7 cellular contexts compared by ENCODE assay signal in the genomic region with DNA sequence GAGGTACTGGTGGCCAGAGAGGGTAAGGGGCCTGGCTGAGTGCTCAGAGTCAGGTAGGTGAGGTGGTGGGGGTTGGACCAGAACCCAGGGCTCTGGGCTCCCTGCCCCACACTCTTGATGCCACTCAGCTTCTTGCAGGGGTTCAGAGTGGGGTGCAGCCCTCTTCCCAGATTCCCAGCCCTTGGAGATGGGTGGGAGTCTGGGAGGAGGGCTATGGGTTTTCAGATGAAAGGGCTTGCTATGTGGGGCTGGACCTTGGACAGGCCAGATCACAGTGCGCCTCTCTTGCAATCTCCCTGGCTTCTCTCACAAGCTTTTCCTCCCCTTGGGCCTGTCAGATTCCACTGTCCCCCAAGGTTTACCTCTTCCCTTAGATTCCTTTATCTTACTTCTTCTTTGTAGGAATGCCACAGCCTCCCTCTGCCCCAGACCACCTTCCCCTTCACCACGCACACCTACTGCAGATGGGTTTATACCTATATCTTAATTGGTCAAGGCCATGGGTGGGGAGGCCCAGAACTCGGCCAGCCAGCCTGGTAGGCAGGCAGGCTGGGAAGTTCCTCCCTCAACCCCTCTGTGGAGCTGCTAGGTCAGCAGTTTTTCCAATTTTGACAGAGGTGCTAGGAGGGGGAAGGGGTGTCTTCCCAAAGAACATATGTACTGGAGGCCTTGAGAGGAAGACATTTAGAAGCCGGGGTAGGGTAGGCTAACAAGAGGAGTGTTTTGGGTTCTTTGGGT. TPM values are rescaled to one million over a fixed set of nuclear protein-coding genes. Genes with fewer than 3 reads are reported as not detected.
DNase-seq lines count a peak whose midpoint lies in the region; ATAC-seq and TF ChIP-seq lines count a peak whose summit lies in the region.
"Had no signal": no experiment of that assay in that cellular context is flagged by ENCODE, and none has a peak within 500 bp of the region (broad histone marks: within the 10 kb centered on the region; RNA-seq: fewer than 3 reads in every experiment).

No MANE protein-coding gene starts in this region.

- TF ChIP-seq CTCF in tibial artery (IDR thresholded peaks at IDR 0.05), result no peak

- H3K9me3 ChIP-seq in iPS-18a (ENCODE audit: control insufficient read depth, low read depth, low read length) (no peaks in the 10 kb centered on the region), tibial artery (no peaks in the 10 kb centered on the region)

- H3K27ac ChIP-seq in iPS-18a (ENCODE audit: low read length) (no peak overlapping the region), tibial artery (peak overlapping the region; percentile 66 to 74)

- DNase-seq in activated T-cell treated with anti-CD3 and anti-CD28 coated beads, Interleukin-2, amount 50 U/mL, for 72 hours, result no peak
- no peak for DNase-seq in activated T-cell treated with anti-CD3 and anti-CD28 coated beads, Interleukin-2, amount 50 U/mL, for 48 hours
- DNase-seq in tibial artery (peak in 1 of 2 donors; percentile 39), NCI-H2227 treated with DMSO at 0.1 percent for 48 hours (lab: John Stamatoyannopoulos, UW) (no peak)
- DNase-seq: activated T-cell treated with anti-CD3 and anti-CD28 coated beads, Interleukin-2, amount 50 U/mL, for 1 hour had no signal

- H3K36me3 ChIP-seq in iPS-18a (ENCODE audit: control insufficient read depth, low read depth, low read length) (no peaks in the 10 kb centered on the region), tibial artery (no peaks in the 10 kb centered on the region)

- peaks cover 7% of the 10 kb centered on the region for H3K4me1 Mint-ChIP-seq in activated T-cell treated with anti-CD3 and anti-CD28 coated beads, Interleukin-2, amount 50 U/mL, for 72 hours (ENCODE audit: low read depth)

- H3K4me1 ChIP-seq in iPS-18a (ENCODE audit: control insufficient read depth, low read depth, low read length), result peaks cover 12% of the 10 kb centered on the region
- peaks cover 0 to 38% (median 25%) of the 10 kb centered on the region in 4 donors for H3K4me1 ChIP-seq in tibial artery

- H3K4me3 Mint-ChIP-seq in activated T-cell treated with anti-CD3 and anti-CD28 coated beads, Interleukin-2, amount 50 U/mL, for 72 hours, result peak overlapping the region; percentile 59 to 72

- peaks cover 6% of the 10 kb centered on the region for H3K27me3 Mint-ChIP-seq in activated T-cell treated with anti-CD3 and anti-CD28 coated beads, Interleukin-2, amount 50 U/mL, for 72 hours (ENCODE audit: low read depth)

- no peak for ATAC-seq in activated T-cell treated with anti-CD3 and anti-CD28 coated beads, Interleukin-2, amount 50 U/mL, for 72 hours (replicated peaks in 1 of 2)
- no peak for ATAC-seq in HG03571 (IDR thresholded peaks at IDR 0.05; ENCODE audit: unreplicated experiment)

- H3K27me3 ChIP-seq in iPS-18a (ENCODE audit: control insufficient read depth, insufficient read depth, low read length), result peaks cover 5% of the 10 kb centered on the region
- H3K27me3 ChIP-seq in tibial artery, result no peaks in the 10 kb centered on the region

- H3K27ac Mint-ChIP-seq in activated T-cell treated with anti-CD3 and anti-CD28 coated beads, Interleukin-2, amount 50 U/mL, for 72 hours, result no peak overlapping the region

- intact Hi-C loops in tibial artery (cut with DNase I; ENCODE audit: low total_unique reads), result no loop called here

- H3K4me3 ChIP-seq in iPS-18a (ENCODE audit: low read length) (peak overlapping the region; percentile 73), tibial artery (peak overlapping the region; percentile 71 to 75)

- H3K9me3 Mint-ChIP-seq in activated T-cell treated with anti-CD3 and anti-CD28 coated beads, Interleukin-2, amount 50 U/mL, for 72 hours, result no peaks in the 10 kb centered on the region

- no peaks in the 10 kb centered on the region for H3K36me3 Mint-ChIP-seq in activated T-cell treated with anti-CD3 and anti-CD28 coated beads, Interleukin-2, amount 50 U/mL, for 72 hours (ENCODE audit: insufficient read depth in 2 of 2)

- H3K9ac ChIP-seq in iPS-18a (ENCODE audit: low read length), result no peak overlapping the region

RNA-seq across cellular contexts. Expression of a gene that starts 1.3 kb away (rescaled TPM):
- under 1 TPM; 0.09 to 0.14 TPM for total RNA-seq in activated T-cell treated with anti-CD3 and anti-CD28 coated beads, Interleukin-2, amount 50 U/mL, for 72 hours

RNA-seq across cellular contexts. Expression of a gene that starts 29.3 kb away (rescaled TPM):
- total RNA-seq in activated T-cell treated with anti-CD3 and anti-CD28 coated beads, Interleukin-2, amount 50 U/mL, for 72 hours, result 10 to 100 TPM; 15.7 to 30.7 TPM

RNA-seq across cellular contexts. Expression of a gene that starts 29.6 kb away (rescaled TPM):
- total RNA-seq in activated T-cell treated with anti-CD3 and anti-CD28 coated beads, Interleukin-2, amount 50 U/mL, for 72 hours, result 100 to 1,000 TPM; 114 to 126 TPM

RNA-seq across cellular contexts. Expression of a gene that starts 32.2 kb away (rescaled TPM):
- 10 to 100 TPM in 1 of 2 donors, 1 to 10 TPM in 1; 2.6 to 11.3 TPM for total RNA-seq in activated T-cell treated with anti-CD3 and anti-CD28 coated beads, Interleukin-2, amount 50 U/mL, for 72 hours

RNA-seq across cellular contexts. Expression of a gene that starts 42.4 kb away (rescaled TPM):
- 10 to 100 TPM; 38.5 to 44.8 TPM for total RNA-seq in activated T-cell treated with anti-CD3 and anti-CD28 coated beads, Interleukin-2, amount 50 U/mL, for 72 hours
